Comparison of ENCODE assay signal across 8 cellular contexts in the genomic region with DNA sequence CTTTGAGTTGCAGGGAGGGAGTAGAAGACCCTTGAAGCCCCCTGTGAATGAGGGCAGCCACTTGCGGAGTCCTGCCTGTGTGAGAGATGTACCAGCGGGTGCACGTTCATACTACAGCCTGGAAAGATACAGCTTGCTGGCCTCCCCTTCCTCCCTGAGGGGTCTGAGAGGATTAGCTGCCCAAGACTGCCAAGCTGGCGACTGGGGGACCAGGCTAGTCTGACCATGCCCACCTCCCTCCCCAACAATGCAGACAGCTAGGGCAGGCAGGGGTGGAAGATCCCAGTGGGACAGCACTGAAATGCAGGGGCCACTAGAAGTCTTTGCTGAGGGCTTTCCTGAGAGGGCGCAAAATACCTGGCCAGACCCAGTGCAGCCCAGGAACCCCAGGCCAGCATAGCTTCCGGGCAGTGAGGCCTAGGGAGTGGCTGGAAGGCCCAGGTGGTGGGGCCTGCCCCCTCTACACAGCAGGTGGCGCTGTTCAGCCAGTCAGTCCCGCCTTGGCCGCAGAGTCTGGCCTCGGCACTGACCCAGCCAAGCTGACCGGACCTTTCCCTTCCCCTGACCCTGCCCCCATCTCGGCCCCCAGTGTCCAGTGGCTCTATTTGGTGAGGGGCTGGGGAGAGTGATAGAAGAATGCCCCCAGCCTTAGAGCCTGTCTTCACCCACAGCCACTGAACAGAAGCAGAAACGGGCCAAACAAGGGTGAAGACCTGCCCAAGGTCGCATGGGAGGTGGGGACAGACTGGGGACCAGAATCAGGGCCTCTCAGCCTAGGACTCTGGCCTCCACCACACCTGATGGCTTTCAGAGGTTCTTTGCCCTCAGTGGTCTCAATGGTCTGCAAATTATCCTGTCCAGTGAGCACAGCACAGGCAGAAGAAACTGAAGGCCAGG. TPM values are rescaled to one million over a fixed set of nuclear protein-coding genes. Genes with fewer than 3 reads are reported as not detected.
DNase-seq lines count a peak whose midpoint lies in the region; ATAC-seq and TF ChIP-seq lines count a peak whose summit lies in the region.

No MANE protein-coding gene starts in this region.

- H3K9me3 ChIP-seq in liver (ENCODE audit: control insufficient read depth in 4 of 4, low read length in 3 of 4) = no peaks in the 10 kb centered on the region

- no peaks in the 10 kb centered on the region for H3K9me3 Mint-ChIP-seq in stimulated activated effector memory CD8-positive, alpha-beta T cell treated with anti-CD3 and anti-CD28 coated beads, Interleukin-12 subunit alpha, Interleukin-12 subunit beta, amount 100 ng/mL, for 72 hours

- TF ChIP-seq CTCF in VCaP (conservative IDR thresholded peaks at IDR 0.05) = peak; percentile 89
- TF ChIP-seq CTCF in dorsolateral prefrontal cortex (IDR thresholded peaks at IDR 0.05 in 54 of 56, conservative IDR thresholded peaks at IDR 0.05 in 2 of 56; ENCODE audit: low read depth in 1 of 56, partially characterized antibody in 56 of 56) = peak; percentile 57 to 99 (median 92)
- TF ChIP-seq CTCF in liver (IDR thresholded peaks at IDR 0.05; ENCODE audit: low read depth, low read length, missing input control) = peak; percentile 93

- H3K27ac ChIP-seq in VCaP = no peak overlapping the region
- H3K27ac ChIP-seq in dorsolateral prefrontal cortex = peak overlapping the region; percentile 74 to 99 (median 92)
- H3K27ac ChIP-seq in liver (ENCODE audit: low read depth in 1 of 2, low read length in 2 of 2) = no peak overlapping the region

- peaks cover 0 to 8% (median 7%) of the 10 kb centered on the region in 4 donors for H3K4me1 ChIP-seq in liver (ENCODE audit: control insufficient read depth in 4 of 4, insufficient read depth in 4 of 4, low read length in 3 of 4)

- peak; percentile 89 to 93 for TF ChIP-seq RAD21 in liver (IDR thresholded peaks at IDR 0.05)

- no peaks in the 10 kb centered on the region for H3K4me1 Mint-ChIP-seq in stimulated activated effector memory CD8-positive, alpha-beta T cell treated with anti-CD3 and anti-CD28 coated beads, Interleukin-12 subunit alpha, Interleukin-12 subunit beta, amount 100 ng/mL, for 72 hours

- H3K4me3 Mint-ChIP-seq in stimulated activated effector memory CD8-positive, alpha-beta T cell treated with anti-CD3 and anti-CD28 coated beads, Interleukin-12 subunit alpha, Interleukin-12 subunit beta, amount 100 ng/mL, for 72 hours = no peak overlapping the region

- no peak overlapping the region for H3K27ac Mint-ChIP-seq in stimulated activated effector memory CD8-positive, alpha-beta T cell treated with anti-CD3 and anti-CD28 coated beads, Interleukin-12 subunit alpha, Interleukin-12 subunit beta, amount 100 ng/mL, for 72 hours

- H3K4me3 ChIP-seq in dorsolateral prefrontal cortex = peak overlapping the region in 1 of 59 donors; percentile 12
- H3K4me3 ChIP-seq in liver (ENCODE audit: low read depth in 1 of 3, low read length in 3 of 3) = no peak overlapping the region

- H3K9ac ChIP-seq in liver (ENCODE audit: low read depth in 1 of 2, low read length in 2 of 2) = no peak overlapping the region

- H3K27me3 ChIP-seq in dorsolateral prefrontal cortex = peaks cover 0 to 2% (median 0%) of the 10 kb centered on the region in 45 donors
- no peaks in the 10 kb centered on the region for H3K27me3 ChIP-seq in liver (ENCODE audit: control insufficient read depth in 4 of 4, insufficient read depth in 4 of 4, low read length in 3 of 4)

- WGBS in liver = 35% methylated on average over 14 of the region's 14 CpGs

- intact Hi-C loops in dorsolateral prefrontal cortex (cut with DNase I) = loop anchor here in 1 of 2 donors (1.0 to 5.0 kb wide), 2 partner anchors 29 to 145 kb away; a partner anchor contains a TSS

- DNase-seq in AG20443 (ENCODE audit: low spot score) = peak; percentile 92
- DNase-seq in M059J (ENCODE audit: low read depth) = peak; percentile 61
- DNase-seq in dorsolateral prefrontal cortex = peak; percentile 67 to 92 (median 86)
- peak; percentile 60 to 80 for DNase-seq in stimulated activated effector memory CD8-positive, alpha-beta T cell treated with anti-CD3 and anti-CD28 coated beads, Interleukin-12 subunit alpha, Interleukin-12 subunit beta, amount 100 ng/mL, for 72 hours (ENCODE audit: low spot score in 2 of 2)

- H3K36me3 Mint-ChIP-seq in stimulated activated effector memory CD8-positive, alpha-beta T cell treated with anti-CD3 and anti-CD28 coated beads, Interleukin-12 subunit alpha, Interleukin-12 subunit beta, amount 100 ng/mL, for 72 hours = no peaks in the 10 kb centered on the region

- ATAC-seq in GM19043 (IDR thresholded peaks at IDR 0.05; ENCODE audit: low read depth, unreplicated experiment) (peak; percentile 60), GM21447 (IDR thresholded peaks at IDR 0.05; ENCODE audit: unreplicated experiment) (no peak)
- ATAC-seq in stimulated activated effector memory CD8-positive, alpha-beta T cell treated with anti-CD3 and anti-CD28 coated beads, Interleukin-12 subunit alpha, Interleukin-12 subunit beta, amount 100 ng/mL, for 72 hours = peak; percentile 63

- H3K36me3 ChIP-seq in liver (ENCODE audit: control insufficient read depth in 4 of 4, insufficient read depth in 3 of 4, low read depth in 1 of 4, low read length in 3 of 4) = no peaks in the 10 kb centered on the region

TF ChIP-seq in liver, 16 proteins besides CTCF, POLR2A, EP300 and RAD21:
- TF ChIP-seq, protein P1, sequence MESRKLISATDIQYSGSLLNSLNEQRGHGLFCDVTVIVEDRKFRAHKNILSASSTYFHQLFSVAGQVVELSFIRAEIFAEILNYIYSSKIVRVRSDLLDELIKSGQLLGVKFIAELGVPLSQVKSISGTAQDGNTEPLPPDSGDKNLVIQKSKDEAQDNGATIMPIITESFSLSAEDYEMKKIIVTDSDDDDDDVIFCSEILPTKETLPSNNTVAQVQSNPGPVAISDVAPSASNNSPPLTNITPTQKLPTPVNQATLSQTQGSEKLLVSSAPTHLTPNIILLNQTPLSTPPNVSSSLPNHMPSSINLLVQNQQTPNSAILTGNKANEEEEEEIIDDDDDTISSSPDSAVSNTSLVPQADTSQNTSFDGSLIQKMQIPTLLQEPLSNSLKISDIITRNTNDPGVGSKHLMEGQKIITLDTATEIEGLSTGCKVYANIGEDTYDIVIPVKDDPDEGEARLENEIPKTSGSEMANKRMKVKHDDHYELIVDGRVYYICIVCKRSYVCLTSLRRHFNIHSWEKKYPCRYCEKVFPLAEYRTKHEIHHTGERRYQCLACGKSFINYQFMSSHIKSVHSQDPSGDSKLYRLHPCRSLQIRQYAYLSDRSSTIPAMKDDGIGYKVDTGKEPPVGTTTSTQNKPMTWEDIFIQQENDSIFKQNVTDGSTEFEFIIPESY (IDR thresholded peaks at IDR 0.05) = no peak
- TF ChIP-seq EGR1 (IDR thresholded peaks at IDR 0.05; ENCODE audit: low read depth in 2 of 2) = no peak
- peak; percentile 21 for TF ChIP-seq NR2F2 (IDR thresholded peaks at IDR 0.05)

RNA-seq across cellular contexts. Expression of a gene that starts 4.8 kb away (rescaled TPM):
- 4.3 and 5.0 TPM in 2 replicates for total RNA-seq in M059J (2014; rRNA removed; shearing (Covaris generic))
- total RNA-seq in dorsolateral prefrontal cortex (100 to 1,000 TPM in 87 of 120 experiments, 10 to 100 TPM in 33; 23.0 to 708 (median 141) TPM), liver (1 to 10 TPM; 3.5 to 6.5 TPM)
- polyA plus RNA-seq in liver = 1 to 10 TPM; 4.4 to 4.5 TPM

RNA-seq across cellular contexts. Expression of a gene that starts 44.8 kb away (rescaled TPM):
- 87.6 and 166 TPM in 2 replicates for total RNA-seq in M059J (2014; rRNA removed; shearing (Covaris generic))
- total RNA-seq in dorsolateral prefrontal cortex (100 to 1,000 TPM in 1 of 120 experiments, 10 to 100 TPM in 119; 40.6 to 123 (median 65.5) TPM), liver (10 to 100 TPM; 31.0 to 77.8 TPM)
- polyA plus RNA-seq in liver = 100 to 1,000 TPM; 120 to 136 TPM

RNA-seq across cellular contexts. Expression of a gene that starts 45.1 kb away (rescaled TPM):
- total RNA-seq in M059J (2014; rRNA removed; shearing (Covaris generic)) = 106 and 150 TPM in 2 replicates
- total RNA-seq in dorsolateral prefrontal cortex = 10 to 100 TPM in 100 of 120 experiments, 1 to 10 TPM in 20; 4.7 to 24.3 (median 13.8) TPM
- 10 to 100 TPM in 1 of 2 donors, 1 to 10 TPM in 1; 9.0 to 46.5 TPM for total RNA-seq in liver
- polyA plus RNA-seq in liver = 10 to 100 TPM in 1 of 2 donors, 1 to 10 TPM in 1; 4.5 to 10.0 TPM

Comparison
In these comparisons a context has a peak if more than half of its experiments do, and no peak if none do; other contexts are left out.
1. H3K27ac ChIP-seq: peak in dorsolateral prefrontal cortex (59 of 59); none in VCaP (single experiment) and liver (0 of 2).
2. Peak in every context shown above with its lines, with median percentiles within 50 percentile points of each other: DNase-seq and CTCF ChIP-seq.